1 cellular context compared by ENCODE assay signal in the genomic region with DNA sequence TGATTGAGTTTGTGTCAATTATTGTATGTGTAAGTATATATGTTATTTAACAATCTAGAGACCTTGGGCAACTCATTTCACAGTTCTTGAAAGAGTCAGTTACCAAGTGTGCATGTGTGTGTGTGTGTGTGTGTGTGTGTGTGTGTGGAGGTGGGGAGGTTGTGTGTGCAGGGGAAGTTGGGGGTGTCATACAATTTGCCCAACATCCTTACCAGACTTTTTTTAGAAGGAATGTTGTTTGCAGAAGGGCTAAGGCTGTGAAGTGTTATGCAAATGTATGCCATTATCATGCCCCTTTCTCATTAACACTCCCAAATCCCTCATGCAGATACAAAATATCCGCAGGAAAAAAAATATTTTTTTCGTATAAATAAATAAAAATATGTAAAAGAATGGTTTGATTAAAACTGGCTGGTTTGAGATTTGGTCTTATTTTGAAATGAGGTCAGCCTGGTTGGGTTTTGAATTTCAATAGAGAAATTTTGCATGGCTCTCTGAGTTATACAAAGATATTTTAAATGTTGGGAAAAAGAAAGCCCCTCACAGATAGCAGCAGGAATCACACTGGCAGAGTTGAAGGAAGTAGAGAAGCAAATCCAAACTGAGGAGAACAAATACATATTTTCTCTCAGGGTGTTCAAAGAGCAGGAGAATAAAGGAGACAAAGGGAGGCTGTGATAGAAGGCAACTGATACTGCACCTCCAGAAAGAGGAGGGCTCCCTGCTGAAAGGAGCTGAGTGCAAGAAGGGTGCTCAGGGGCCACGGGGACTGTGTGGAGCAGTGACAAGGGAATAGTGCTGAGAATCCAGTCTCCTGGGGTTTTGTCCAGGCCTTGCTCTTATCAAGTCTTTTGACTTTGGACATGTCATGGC.
TF ChIP-seq lines count a peak whose summit lies in the region.

No MANE protein-coding gene starts in this region.

TF ChIP-seq in H1, 55 proteins besides CTCF, POLR2A, EP300 and RAD21:
- TF ChIP-seq TBP (IDR thresholded peaks at IDR 0.05; ENCODE audit: low read depth, low read length) (no peak), TEAD4 (IDR thresholded peaks at IDR 0.05; ENCODE audit: low read depth, low read length) (peak; percentile 53; the same call in 1 of the 2 replicates)
- TF ChIP-seq, protein P1, sequence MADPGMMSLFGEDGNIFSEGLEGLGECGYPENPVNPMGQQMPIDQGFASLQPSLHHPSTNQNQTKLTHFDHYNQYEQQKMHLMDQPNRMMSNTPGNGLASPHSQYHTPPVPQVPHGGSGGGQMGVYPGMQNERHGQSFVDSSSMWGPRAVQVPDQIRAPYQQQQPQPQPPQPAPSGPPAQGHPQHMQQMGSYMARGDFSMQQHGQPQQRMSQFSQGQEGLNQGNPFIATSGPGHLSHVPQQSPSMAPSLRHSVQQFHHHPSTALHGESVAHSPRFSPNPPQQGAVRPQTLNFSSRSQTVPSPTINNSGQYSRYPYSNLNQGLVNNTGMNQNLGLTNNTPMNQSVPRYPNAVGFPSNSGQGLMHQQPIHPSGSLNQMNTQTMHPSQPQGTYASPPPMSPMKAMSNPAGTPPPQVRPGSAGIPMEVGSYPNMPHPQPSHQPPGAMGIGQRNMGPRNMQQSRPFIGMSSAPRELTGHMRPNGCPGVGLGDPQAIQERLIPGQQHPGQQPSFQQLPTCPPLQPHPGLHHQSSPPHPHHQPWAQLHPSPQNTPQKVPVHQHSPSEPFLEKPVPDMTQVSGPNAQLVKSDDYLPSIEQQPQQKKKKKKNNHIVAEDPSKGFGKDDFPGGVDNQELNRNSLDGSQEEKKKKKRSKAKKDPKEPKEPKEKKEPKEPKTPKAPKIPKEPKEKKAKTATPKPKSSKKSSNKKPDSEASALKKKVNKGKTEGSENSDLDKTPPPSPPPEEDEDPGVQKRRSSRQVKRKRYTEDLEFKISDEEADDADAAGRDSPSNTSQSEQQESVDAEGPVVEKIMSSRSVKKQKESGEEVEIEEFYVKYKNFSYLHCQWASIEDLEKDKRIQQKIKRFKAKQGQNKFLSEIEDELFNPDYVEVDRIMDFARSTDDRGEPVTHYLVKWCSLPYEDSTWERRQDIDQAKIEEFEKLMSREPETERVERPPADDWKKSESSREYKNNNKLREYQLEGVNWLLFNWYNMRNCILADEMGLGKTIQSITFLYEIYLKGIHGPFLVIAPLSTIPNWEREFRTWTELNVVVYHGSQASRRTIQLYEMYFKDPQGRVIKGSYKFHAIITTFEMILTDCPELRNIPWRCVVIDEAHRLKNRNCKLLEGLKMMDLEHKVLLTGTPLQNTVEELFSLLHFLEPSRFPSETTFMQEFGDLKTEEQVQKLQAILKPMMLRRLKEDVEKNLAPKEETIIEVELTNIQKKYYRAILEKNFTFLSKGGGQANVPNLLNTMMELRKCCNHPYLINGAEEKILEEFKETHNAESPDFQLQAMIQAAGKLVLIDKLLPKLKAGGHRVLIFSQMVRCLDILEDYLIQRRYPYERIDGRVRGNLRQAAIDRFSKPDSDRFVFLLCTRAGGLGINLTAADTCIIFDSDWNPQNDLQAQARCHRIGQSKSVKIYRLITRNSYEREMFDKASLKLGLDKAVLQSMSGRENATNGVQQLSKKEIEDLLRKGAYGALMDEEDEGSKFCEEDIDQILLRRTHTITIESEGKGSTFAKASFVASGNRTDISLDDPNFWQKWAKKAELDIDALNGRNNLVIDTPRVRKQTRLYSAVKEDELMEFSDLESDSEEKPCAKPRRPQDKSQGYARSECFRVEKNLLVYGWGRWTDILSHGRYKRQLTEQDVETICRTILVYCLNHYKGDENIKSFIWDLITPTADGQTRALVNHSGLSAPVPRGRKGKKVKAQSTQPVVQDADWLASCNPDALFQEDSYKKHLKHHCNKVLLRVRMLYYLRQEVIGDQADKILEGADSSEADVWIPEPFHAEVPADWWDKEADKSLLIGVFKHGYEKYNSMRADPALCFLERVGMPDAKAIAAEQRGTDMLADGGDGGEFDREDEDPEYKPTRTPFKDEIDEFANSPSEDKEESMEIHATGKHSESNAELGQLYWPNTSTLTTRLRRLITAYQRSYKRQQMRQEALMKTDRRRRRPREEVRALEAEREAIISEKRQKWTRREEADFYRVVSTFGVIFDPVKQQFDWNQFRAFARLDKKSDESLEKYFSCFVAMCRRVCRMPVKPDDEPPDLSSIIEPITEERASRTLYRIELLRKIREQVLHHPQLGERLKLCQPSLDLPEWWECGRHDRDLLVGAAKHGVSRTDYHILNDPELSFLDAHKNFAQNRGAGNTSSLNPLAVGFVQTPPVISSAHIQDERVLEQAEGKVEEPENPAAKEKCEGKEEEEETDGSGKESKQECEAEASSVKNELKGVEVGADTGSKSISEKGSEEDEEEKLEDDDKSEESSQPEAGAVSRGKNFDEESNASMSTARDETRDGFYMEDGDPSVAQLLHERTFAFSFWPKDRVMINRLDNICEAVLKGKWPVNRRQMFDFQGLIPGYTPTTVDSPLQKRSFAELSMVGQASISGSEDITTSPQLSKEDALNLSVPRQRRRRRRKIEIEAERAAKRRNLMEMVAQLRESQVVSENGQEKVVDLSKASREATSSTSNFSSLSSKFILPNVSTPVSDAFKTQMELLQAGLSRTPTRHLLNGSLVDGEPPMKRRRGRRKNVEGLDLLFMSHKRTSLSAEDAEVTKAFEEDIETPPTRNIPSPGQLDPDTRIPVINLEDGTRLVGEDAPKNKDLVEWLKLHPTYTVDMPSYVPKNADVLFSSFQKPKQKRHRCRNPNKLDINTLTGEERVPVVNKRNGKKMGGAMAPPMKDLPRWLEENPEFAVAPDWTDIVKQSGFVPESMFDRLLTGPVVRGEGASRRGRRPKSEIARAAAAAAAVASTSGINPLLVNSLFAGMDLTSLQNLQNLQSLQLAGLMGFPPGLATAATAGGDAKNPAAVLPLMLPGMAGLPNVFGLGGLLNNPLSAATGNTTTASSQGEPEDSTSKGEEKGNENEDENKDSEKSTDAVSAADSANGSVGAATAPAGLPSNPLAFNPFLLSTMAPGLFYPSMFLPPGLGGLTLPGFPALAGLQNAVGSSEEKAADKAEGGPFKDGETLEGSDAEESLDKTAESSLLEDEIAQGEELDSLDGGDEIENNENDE (IDR thresholded peaks at IDR 0.05; ENCODE audit: insufficient replicate concordance, low read length) = peak; percentile 55
